ENCODE assay signal across 10 cellular contexts in the genomic region with DNA sequence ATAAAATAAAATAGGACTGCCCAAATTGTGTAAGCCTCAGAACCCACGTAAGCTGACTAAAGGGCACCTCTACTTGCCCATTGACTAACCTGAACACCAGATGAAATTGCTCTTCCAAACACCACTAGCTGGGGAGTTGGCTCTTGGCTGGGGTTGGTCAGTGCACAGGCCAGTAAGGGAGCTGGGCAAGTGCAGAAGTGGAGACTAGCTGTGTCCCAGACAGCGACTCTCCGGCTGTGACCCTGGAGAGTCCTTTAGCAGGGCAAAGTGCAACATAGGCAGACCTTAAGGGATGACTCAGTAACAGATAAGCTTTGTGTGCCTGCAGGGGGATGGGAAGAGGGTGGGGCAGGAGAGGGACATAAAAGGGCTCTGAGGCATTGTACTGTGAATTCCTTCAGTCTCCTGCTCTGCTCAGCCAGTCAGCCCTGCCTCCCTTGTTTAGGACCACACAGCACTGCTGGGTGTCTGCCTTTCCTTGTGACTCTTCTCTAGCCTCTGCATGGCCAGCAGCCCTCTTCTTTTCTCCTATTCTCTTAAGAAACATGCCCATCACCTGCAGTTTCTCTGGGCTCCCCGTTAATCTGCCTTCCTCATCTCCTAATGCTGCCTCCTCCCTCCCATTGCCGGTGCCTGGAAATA. TPM values are rescaled to one million over a fixed set of nuclear protein-coding genes. Genes with fewer than 3 reads are reported as not detected.
DNase-seq lines count a peak whose midpoint lies in the region; ATAC-seq and TF ChIP-seq lines count a peak whose summit lies in the region.
"Had no signal": no experiment of that assay in that cellular context is flagged by ENCODE, and none has a peak within 500 bp of the region (broad histone marks: within the 10 kb centered on the region; RNA-seq: fewer than 3 reads in every experiment).

No MANE protein-coding gene starts in this region.

- no peaks in the 10 kb centered on the region for H3K36me3 ChIP-seq in cardiac muscle cell
- no peaks in the 10 kb centered on the region for H3K36me3 ChIP-seq in left ventricle myocardium inferior
- H3K36me3 ChIP-seq in adipocyte (ENCODE audit: control insufficient read depth, insufficient read depth, low read length, severe bottlenecking): no peaks in the 10 kb centered on the region

- ATAC-seq in activated CD4-positive, CD25-positive, alpha-beta regulatory T cell treated with anti-CD3 and anti-CD28 coated beads, Interleukin-2, amount 50 U/mL, for 24 hours: no peak

- intact Hi-C loops in left ventricle myocardium inferior (cut with micrococcal nuclease): no loop called here

- no peak overlapping the region for H3K27ac Mint-ChIP-seq in activated T-cell treated with anti-CD3 and anti-CD28 coated beads, Interleukin-2, amount 50 U/mL, for 24 hours
- H3K27ac Mint-ChIP-seq: activated naive CD8-positive, alpha-beta T cell treated with anti-CD3 and anti-CD28 coated beads, Interleukin-2, amount 10 ng/mL, durations not matched to agents 7 days and 5 days; stimulated activated naive CD8-positive, alpha-beta T cell treated with anti-CD3 and anti-CD28 coated beads, Interleukin-15, Interleukin-2, amounts not matched to agents 100 ng/mL and 50 ng/mL, for 24 hours had no signal

- no peaks in the 10 kb centered on the region for H3K4me1 Mint-ChIP-seq in activated T-cell treated with anti-CD3 and anti-CD28 coated beads, Interleukin-2, amount 50 U/mL, for 24 hours (ENCODE audit: low read depth)
- H3K4me1 Mint-ChIP-seq: activated naive CD8-positive, alpha-beta T cell treated with anti-CD3 and anti-CD28 coated beads, Interleukin-2, amount 10 ng/mL, durations not matched to agents 7 days and 5 days had no signal

- H3K27ac ChIP-seq in cardiac muscle cell (no peak overlapping the region), left ventricle myocardium inferior (replicated peaks) (no peak overlapping the region)

- TF ChIP-seq CTCF in cardiac muscle cell (IDR thresholded peaks at IDR 0.05; ENCODE audit: low read depth, low read length) (no peak), left ventricle myocardium inferior (IDR thresholded peaks at IDR 0.05; ENCODE audit: borderline replicate concordance) (no peak)

- no peaks in the 10 kb centered on the region for H3K9me3 Mint-ChIP-seq in activated T-cell treated with anti-CD3 and anti-CD28 coated beads, Interleukin-2, amount 50 U/mL, for 24 hours
- H3K9me3 Mint-ChIP-seq: stimulated activated naive CD8-positive, alpha-beta T cell treated with anti-CD3 and anti-CD28 coated beads, Interleukin-15, Interleukin-2, amounts not matched to agents 100 ng/mL and 50 ng/mL, for 24 hours had no signal

- H3K9me3 ChIP-seq in cardiac muscle cell (ENCODE audit: low read depth) (no peaks in the 10 kb centered on the region), left ventricle myocardium inferior (replicated peaks) (no peaks in the 10 kb centered on the region), adipocyte (ENCODE audit: control insufficient read depth, low read length) (no peaks in the 10 kb centered on the region)

- H3K27me3 Mint-ChIP-seq in activated T-cell treated with anti-CD3 and anti-CD28 coated beads, Interleukin-2, amount 50 U/mL, for 24 hours: peaks cover 9% of the 10 kb centered on the region

- DNase-seq in cardiac muscle cell (ENCODE audit: low read depth in 1 of 2, low spot score in 1 of 2) (peak; percentile 8 to 43), left ventricle myocardium inferior (no peak), adipocyte (ENCODE audit: low read depth) (no peak), iPS-NIHi7 (ENCODE audit: extremely low spot score) (peak; percentile 88), anterior cingulate cortex (lab: John Stamatoyannopoulos, UW) (no peak)
- DNase-seq in stimulated activated CD4-positive, alpha-beta T cell treated with anti-CD3 and anti-CD28 coated beads, Interleukin-2, amount 100 ng/mL, for 48 hours: no peak
- no peak for DNase-seq in activated T-cell treated with anti-CD3 and anti-CD28 coated beads, Interleukin-2, amount 50 U/mL, for 24 hours
- DNase-seq: activated naive CD8-positive, alpha-beta T cell treated with anti-CD3 and anti-CD28 coated beads, Interleukin-2, amount 10 ng/mL, durations not matched to agents 7 days and 5 days had no signal

- H3K4me3 Mint-ChIP-seq in activated T-cell treated with anti-CD3 and anti-CD28 coated beads, Interleukin-2, amount 50 U/mL, for 24 hours: no peak overlapping the region
- H3K4me3 Mint-ChIP-seq: activated naive CD8-positive, alpha-beta T cell treated with anti-CD3 and anti-CD28 coated beads, Interleukin-2, amount 10 ng/mL, durations not matched to agents 7 days and 5 days; stimulated activated naive CD8-positive, alpha-beta T cell treated with anti-CD3 and anti-CD28 coated beads, Interleukin-15, Interleukin-2, amounts not matched to agents 100 ng/mL and 50 ng/mL, for 24 hours had no signal

- H3K36me3 Mint-ChIP-seq in activated T-cell treated with anti-CD3 and anti-CD28 coated beads, Interleukin-2, amount 50 U/mL, for 24 hours (ENCODE audit: low read depth): no peaks in the 10 kb centered on the region
- H3K36me3 Mint-ChIP-seq: activated naive CD8-positive, alpha-beta T cell treated with anti-CD3 and anti-CD28 coated beads, Interleukin-2, amount 10 ng/mL, durations not matched to agents 7 days and 5 days had no signal

- H3K4me1 ChIP-seq in cardiac muscle cell (ENCODE audit: low read depth) (peaks cover 6% of the 10 kb centered on the region), left ventricle myocardium inferior (peaks cover 7% of the 10 kb centered on the region), adipocyte (ENCODE audit: control insufficient read depth, insufficient read depth, low read length) (peaks cover 11% of the 10 kb centered on the region)

- H3K4me3 ChIP-seq in cardiac muscle cell: no peak overlapping the region
- no peak overlapping the region for H3K4me3 ChIP-seq in left ventricle myocardium inferior
- H3K4me3 ChIP-seq in adipocyte (ENCODE audit: low read length): peak overlapping the region; percentile 21

- no peak overlapping the region for H3K9ac ChIP-seq in adipocyte (ENCODE audit: low read length)

- H3K27me3 ChIP-seq in cardiac muscle cell (no peaks in the 10 kb centered on the region), left ventricle myocardium inferior (ENCODE audit: low read depth) (no peaks in the 10 kb centered on the region), adipocyte (replicated peaks; ENCODE audit: control insufficient read depth, insufficient read depth, low read length) (peaks cover 2% of the 10 kb centered on the region)

RNA-seq across cellular contexts. Expression of a gene that starts 13.2 kb away (rescaled TPM):
- total RNA-seq in cardiac muscle cell (0.06 TPM in 1 of 2 replicates, not detected in the other), left ventricle myocardium inferior (not detected)
- not detected in 2 replicates for polyA plus RNA-seq in cardiac muscle cell

Comparison
In these comparisons a context has a peak if more than half of its experiments do, and no peak if none do; other contexts are left out.
1. DNase-seq: peak in cardiac muscle cell (2 of 2) and iPS-NIHi7 (single experiment); none in left ventricle myocardium inferior (single experiment), adipocyte (single experiment), anterior cingulate cortex (0 of 58), stimulated activated CD4-positive, alpha-beta T cell treated with anti-CD3 and anti-CD28 coated beads, Interleukin-2, amount 100 ng/mL, for 48 hours (0 of 2) and activated T-cell treated with anti-CD3 and anti-CD28 coated beads, Interleukin-2, amount 50 U/mL, for 24 hours (single experiment).